Comparison of ENCODE assay signal across 18 cellular contexts in genomic region chr7:1596181-1597043, GRCh38. TPM values are rescaled to one million over a fixed set of nuclear protein-coding genes. Genes with fewer than 3 reads are reported as not detected.
DNase-seq lines count a peak whose midpoint lies in the region; ATAC-seq, FAIRE-seq and TF ChIP-seq lines count a peak whose summit lies in the region.
"Had no signal": no experiment of that assay in that cellular context is flagged by ENCODE, and none has a peak within 500 bp of the region (broad histone marks: within the 10 kb centered on the region; RNA-seq: fewer than 3 reads in every experiment).

No MANE protein-coding gene starts in this region.

- H3K27ac ChIP-seq in SK-N-SH (ENCODE audit: low read depth in 2 of 2, low read length in 1 of 2) (peak overlapping the region in 1 of 2 experiments; percentile 89; a peak in 2 of 4 replicates), kidney (ENCODE audit: low read depth in 2 of 2, low read length in 2 of 2) (no peak overlapping the region)
- H3K27ac ChIP-seq: 22Rv1, BLaER1, HL-60 had no signal

- H3K4me3 Mint-ChIP-seq in activated naive CD4-positive, alpha-beta T cell treated with anti-CD3 and anti-CD28 coated beads, Interleukin-2, amount 50 U/mL, for 24 hours = no peak overlapping the region
- no peak overlapping the region for H3K4me3 Mint-ChIP-seq in activated naive CD8-positive, alpha-beta T cell treated with anti-CD3 and anti-CD28 coated beads, Interleukin-2, amount 50 U/mL, for 24 hours
- H3K4me3 Mint-ChIP-seq: CD8-positive, alpha-beta memory T cell had no signal

- 45% methylated on average over 37 of the region's 39 CpGs for WGBS in SK-N-SH (ENCODE audit: low lambda C conversion rate)

- peaks cover 8% of the 10 kb centered on the region for H3K27me3 Mint-ChIP-seq in activated naive CD4-positive, alpha-beta T cell treated with anti-CD3 and anti-CD28 coated beads, Interleukin-2, amount 50 U/mL, for 24 hours
- peaks cover 14% of the 10 kb centered on the region for H3K27me3 Mint-ChIP-seq in activated naive CD8-positive, alpha-beta T cell treated with anti-CD3 and anti-CD28 coated beads, Interleukin-2, amount 50 U/mL, for 24 hours

- H3K27ac Mint-ChIP-seq in activated naive CD4-positive, alpha-beta T cell treated with anti-CD3 and anti-CD28 coated beads, Interleukin-2, amount 50 U/mL, for 24 hours = peak overlapping the region; percentile 74
- H3K27ac Mint-ChIP-seq in activated naive CD4-positive, alpha-beta T cell treated with anti-CD3 and anti-CD28 coated beads, Interleukin-2, amount 50 U/mL, for 72 hours = no peak overlapping the region
- H3K27ac Mint-ChIP-seq in activated naive CD8-positive, alpha-beta T cell treated with anti-CD3 and anti-CD28 coated beads, Interleukin-2, amount 50 U/mL, for 24 hours = no peak overlapping the region
- H3K27ac Mint-ChIP-seq: CD8-positive, alpha-beta memory T cell had no signal

- 0 out of 2 replicates have a peak, but pooled peaks have one; percentile 3 for TF ChIP-seq RAD21 in SK-N-SH (IDR thresholded peaks at IDR 0.05; ENCODE audit: low read length)

- no peaks in the 10 kb centered on the region for H3K79me2 ChIP-seq in SK-N-SH (ENCODE audit: insufficient read depth)

- H3K9ac ChIP-seq in SK-N-SH (no peak overlapping the region), kidney (ENCODE audit: low read length in 2 of 2) (no peak overlapping the region)
- H3K9ac ChIP-seq: BLaER1 had no signal

- H3K36me3 ChIP-seq in SK-N-SH (replicated peaks in 1 of 2; ENCODE audit: control insufficient read depth in 1 of 2, insufficient read depth in 2 of 2, low read length in 1 of 2) (no peaks in the 10 kb centered on the region), kidney (ENCODE audit: control insufficient read depth in 1 of 2, insufficient read depth in 2 of 2, low read length in 2 of 2) (no peaks in the 10 kb centered on the region)
- H3K36me3 ChIP-seq: BLaER1 had no signal

- DNase-seq in activated naive CD4-positive, alpha-beta T cell treated with anti-CD3 and anti-CD28 coated beads, Interleukin-2, amount 50 U/mL, for 72 hours (ENCODE audit: low spot score in 2 of 2) = no peak
- DNase-seq in SK-N-SH (peak; percentile 88), kidney (peak; percentile 53), urothelium cell line (ENCODE audit: low spot score) (no peak), NCI-H2029 treated with DMSO at 0.1 percent for 48 hours (lab: John Stamatoyannopoulos, UW) (no peak)
- no peak for DNase-seq in activated CD8-positive, alpha-beta memory T cell treated with anti-CD3 and anti-CD28 coated beads, Interleukin-2, amount 50 U/mL, for 4 hours
- DNase-seq in activated naive CD8-positive, alpha-beta T cell treated with anti-CD3 and anti-CD28 coated beads, Interleukin-2, amount 50 U/mL, for 24 hours = no peak
- DNase-seq: AML-193; Caco-2; CD8-positive, alpha-beta memory T cell; DMS53; GF-D8 had no signal

- H3F3A ChIP-seq in SK-N-SH (replicated peaks; ENCODE audit: insufficient read depth) = no peaks in the 10 kb centered on the region

- H3K4me2 ChIP-seq in SK-N-SH = no peak overlapping the region
- H3K4me2 ChIP-seq: BLaER1 had no signal

- H3K4me1 ChIP-seq in SK-N-SH (ENCODE audit: control insufficient read depth in 1 of 2, insufficient read depth in 2 of 2, low read depth in 1 of 2, low read length in 1 of 2) = peaks cover 0 to 81% of the 10 kb centered on the region in 2 experiments; a peak in 1 of 4 replicates
- H3K4me1 ChIP-seq in kidney (ENCODE audit: control insufficient read depth in 1 of 2, insufficient read depth in 1 of 2, low read depth in 1 of 2, low read length in 2 of 2) = no peaks in the 10 kb centered on the region
- H3K4me1 ChIP-seq: Caco-2 had no signal

- H2AFZ ChIP-seq in SK-N-SH (ENCODE audit: low read depth) = no peak overlapping the region

- H3K9me3 ChIP-seq in SK-N-SH (no peaks in the 10 kb centered on the region), kidney (ENCODE audit: control insufficient read depth in 1 of 2, low read length in 2 of 2) (no peaks in the 10 kb centered on the region)
- H3K9me3 ChIP-seq: BLaER1, Caco-2 had no signal

- ATAC-seq in activated naive CD4-positive, alpha-beta T cell treated with anti-CD3 and anti-CD28 coated beads, Interleukin-2, amount 50 U/mL, for 72 hours = no peak
- no peak for ATAC-seq in activated naive CD8-positive, alpha-beta T cell treated with anti-CD3 and anti-CD28 coated beads, Interleukin-2, amount 50 U/mL, for 24 hours

- POLR2A ChIA-PET in SK-N-SH (lab: Yijun Ruan, JAX) = interaction anchor here (1.0 to 3.3 kb wide), 3 partner anchors 10 to 52 kb away, joined by 4 to 19 read pairs (median 12); no protein-coding TSS in a partner anchor

- CTCF ChIA-PET in SK-N-SH (lab: Yijun Ruan, JAX) = interaction anchor here (0.5 to 4.7 kb wide), 10 partner anchors 8 to 117 kb away, joined by 3 to 19 read pairs (median 3); no protein-coding TSS in a partner anchor

- H3K4me3 ChIP-seq in SK-N-SH (ENCODE audit: low read depth in 2 of 2, low read length in 1 of 2) (peak overlapping the region in 1 of 2 experiments; percentile 6; a peak in 1 of 4 replicates), kidney (ENCODE audit: low read length in 2 of 2) (no peak overlapping the region)
- H3K4me3 ChIP-seq: BLaER1 had no signal

- peaks cover 48% of the 10 kb centered on the region for H3K27me3 ChIP-seq in SK-N-SH (ENCODE audit: insufficient read depth)
- H3K27me3 ChIP-seq: BLaER1 had no signal

- no peak for TF ChIP-seq CTCF in SK-N-SH (IDR thresholded peaks at IDR 0.05)
- no peak for TF ChIP-seq CTCF in kidney (IDR thresholded peaks at IDR 0.05; ENCODE audit: borderline replicate concordance, extremely low read depth, insufficient read depth)

- H3K4me1 Mint-ChIP-seq in activated naive CD4-positive, alpha-beta T cell treated with anti-CD3 and anti-CD28 coated beads, Interleukin-2, amount 50 U/mL, for 24 hours = peaks cover 18% of the 10 kb centered on the region
- peaks cover 14% of the 10 kb centered on the region for H3K4me1 Mint-ChIP-seq in activated naive CD8-positive, alpha-beta T cell treated with anti-CD3 and anti-CD28 coated beads, Interleukin-2, amount 50 U/mL, for 24 hours

- intact Hi-C loops in kidney (cut with DNase I) = no loop called here

- no peaks in the 10 kb centered on the region for H3K9me3 Mint-ChIP-seq in activated naive CD4-positive, alpha-beta T cell treated with anti-CD3 and anti-CD28 coated beads, Interleukin-2, amount 50 U/mL, for 24 hours
- no peaks in the 10 kb centered on the region for H3K9me3 Mint-ChIP-seq in activated naive CD4-positive, alpha-beta T cell treated with anti-CD3 and anti-CD28 coated beads, Interleukin-2, amount 50 U/mL, for 72 hours
- H3K9me3 Mint-ChIP-seq in activated naive CD8-positive, alpha-beta T cell treated with anti-CD3 and anti-CD28 coated beads, Interleukin-2, amount 50 U/mL, for 24 hours = no peaks in the 10 kb centered on the region

- TF ChIP-seq EP300 in SK-N-SH (IDR thresholded peaks at IDR 0.05; ENCODE audit: borderline replicate concordance in 1 of 2, low read depth in 1 of 2, low read length in 1 of 2) = peak in 1 of 2 experiments; percentile 85; a peak in 2 of 4 replicates

- FAIRE-seq in kidney (lab: Jason Lieb, UNC) = no peak
- peak; percentile 98 for FAIRE-seq in urothelium cell line (lab: Jason Lieb, UNC)
- FAIRE-seq: GM19239 had no signal

- no peaks in the 10 kb centered on the region for H3K36me3 Mint-ChIP-seq in activated naive CD4-positive, alpha-beta T cell treated with anti-CD3 and anti-CD28 coated beads, Interleukin-2, amount 50 U/mL, for 24 hours
- no peaks in the 10 kb centered on the region for H3K36me3 Mint-ChIP-seq in activated naive CD4-positive, alpha-beta T cell treated with anti-CD3 and anti-CD28 coated beads, Interleukin-2, amount 50 U/mL, for 72 hours
- no peaks in the 10 kb centered on the region for H3K36me3 Mint-ChIP-seq in activated naive CD8-positive, alpha-beta T cell treated with anti-CD3 and anti-CD28 coated beads, Interleukin-2, amount 50 U/mL, for 24 hours (ENCODE audit: low read depth)

- H3K9me2 ChIP-seq in SK-N-SH = no peaks in the 10 kb centered on the region

- no peaks in the 10 kb centered on the region for H4K20me1 ChIP-seq in SK-N-SH (ENCODE audit: insufficient read depth)
- H4K20me1 ChIP-seq: BLaER1 had no signal

TF ChIP-seq in SK-N-SH, 30 proteins besides CTCF, POLR2A, EP300 and RAD21 (continues in another document):
- TF ChIP-seq FOXJ3 (CRISPR knock-in tag; IDR thresholded peaks at IDR 0.05) (peak; percentile 91), CHD2 (IDR thresholded peaks at IDR 0.05; ENCODE audit: low read length, partially characterized antibody) (peak; percentile 32), GATA2 (CRISPR knock-in tag; IDR thresholded peaks at IDR 0.05) (peak; percentile 99), JUND (IDR thresholded peaks at IDR 0.05) (no peak), ELF1 (IDR thresholded peaks at IDR 0.05) (no peak), MXI1 (IDR thresholded peaks at IDR 0.05; ENCODE audit: low read depth, low read length) (peak; percentile 79), RCOR1 (IDR thresholded peaks at IDR 0.05; ENCODE audit: low read length) (peak; percentile 67)

RNA-seq across cellular contexts. Expression of gene PSMG3, which starts 26.6 kb away (rescaled TPM):
- 10 to 100 TPM; 26.8 to 36.4 TPM for total RNA-seq in activated naive CD4-positive, alpha-beta T cell treated with anti-CD3 and anti-CD28 coated beads, Interleukin-2, amount 50 U/mL, for 72 hours
- 106 and 109 TPM in 2 replicates for polyA plus RNA-seq in SK-N-SH (2012; rRNA removed)
- polyA plus RNA-seq in SK-N-SH (2012; cell fraction: cytosol; rRNA removed) = 71.7 and 94.8 TPM in 2 replicates
- 82.8 and 87.7 TPM in 2 replicates for polyA plus RNA-seq in SK-N-SH (2012; cell fraction: nucleus; rRNA removed)
- 29.7 TPM for total RNA-seq in kidney
- polyA plus RNA-seq in kidney (ENCODE audit: insufficient read depth, low read depth, low replicate concordance) = 66.6 TPM

RNA-seq across cellular contexts. Expression of gene TMEM184A, which starts 40.4 kb away (rescaled TPM):
- total RNA-seq in activated naive CD4-positive, alpha-beta T cell treated with anti-CD3 and anti-CD28 coated beads, Interleukin-2, amount 50 U/mL, for 72 hours = under 1 TPM; 0.12 to 0.73 TPM
- polyA plus RNA-seq in SK-N-SH (2012; rRNA removed) (1.5 and 1.8 TPM in 2 replicates), kidney (ENCODE audit: insufficient read depth, low read depth, low replicate concordance) (6.8 TPM)
- polyA plus RNA-seq in SK-N-SH (2012; cell fraction: cytosol; rRNA removed) = 0.43 and 0.46 TPM in 2 replicates
- polyA plus RNA-seq in SK-N-SH (2012; cell fraction: nucleus; rRNA removed) = 6.5 and 6.7 TPM in 2 replicates
- 11.0 TPM for total RNA-seq in kidney
- total RNA-seq: A673; CD8-positive, alpha-beta memory T cell had no signal
- polyA plus RNA-seq: CD8-positive, alpha-beta memory T cell had no signal

Comparison
In these comparisons a context has a peak if more than half of its experiments do, and no peak if none do; other contexts are left out.
1. DNase-seq: peak in SK-N-SH (single experiment) and kidney (single experiment); none in activated naive CD4-positive, alpha-beta T cell treated with anti-CD3 and anti-CD28 coated beads, Interleukin-2, amount 50 U/mL, for 72 hours (0 of 2), urothelium cell line (single experiment), NCI-H2029 treated with DMSO at 0.1 percent for 48 hours (single experiment), activated CD8-positive, alpha-beta memory T cell treated with anti-CD3 and anti-CD28 coated beads, Interleukin-2, amount 50 U/mL, for 4 hours (single experiment) and activated naive CD8-positive, alpha-beta T cell treated with anti-CD3 and anti-CD28 coated beads, Interleukin-2, amount 50 U/mL, for 24 hours (single experiment).